In genomic region chr17:18191071-18191667, GRCh38 we compare ENCODE assay signal across 10 cellular contexts. TPM values are rescaled to one million over a fixed set of nuclear protein-coding genes. Genes with fewer than 3 reads are reported as not detected.
DNase-seq lines count a peak whose midpoint lies in the region; ATAC-seq and TF ChIP-seq lines count a peak whose summit lies in the region.
"Had no signal": no experiment of that assay in that cellular context is flagged by ENCODE, and none has a peak within 500 bp of the region (broad histone marks: within the 10 kb centered on the region; RNA-seq: fewer than 3 reads in every experiment).

No MANE protein-coding gene starts in this region.

- 17% methylated on average over 5 of the region's 5 CpGs for WGBS in liver
- WGBS in stomach, 5 donors = 7 to 22% (median 17%) methylated on average over 5 of the region's 5 CpGs

- H3K9me3 ChIP-seq in liver (ENCODE audit: control insufficient read depth in 4 of 4, low read length in 3 of 4) (no peaks in the 10 kb centered on the region), stomach (no peaks in the 10 kb centered on the region)

- peak overlapping the region; percentile 59 to 77 for H3K27ac ChIP-seq in liver (ENCODE audit: low read depth in 1 of 2, low read length in 2 of 2)
- peak overlapping the region; percentile 69 to 99 (median 82) for H3K27ac ChIP-seq in stomach

- TF ChIP-seq CTCF in LNCaP clone FGC (IDR thresholded peaks at IDR 0.05; ENCODE audit: control insufficient read depth, extremely low read depth, insufficient read depth) = no peak
- TF ChIP-seq CTCF in choroid plexus epithelial cell (conservative IDR thresholded peaks at IDR 0.05; ENCODE audit: low read depth, low read length) = no peak
- TF ChIP-seq CTCF in liver (IDR thresholded peaks at IDR 0.05; ENCODE audit: low read depth, low read length, missing input control) = no peak
- no peak for TF ChIP-seq CTCF in stomach (IDR thresholded peaks at IDR 0.05)

- TF ChIP-seq POLR2A in stomach (IDR thresholded peaks at IDR 0.05) = no peak

- TF ChIP-seq RAD21 in liver (IDR thresholded peaks at IDR 0.05) = no peak

- no peaks in the 10 kb centered on the region for H3K27me3 ChIP-seq in liver (ENCODE audit: control insufficient read depth in 4 of 4, insufficient read depth in 4 of 4, low read length in 3 of 4)
- H3K27me3 ChIP-seq in stomach = no peaks in the 10 kb centered on the region

- H3K4me1 ChIP-seq in liver (ENCODE audit: control insufficient read depth in 4 of 4, insufficient read depth in 4 of 4, low read length in 3 of 4) (peaks cover 31 to 57% (median 50%) of the 10 kb centered on the region in 4 donors), stomach (peaks cover 60 to 96% (median 82%) of the 10 kb centered on the region in 4 donors)

- no peak for TF ChIP-seq EP300 in stomach (IDR thresholded peaks at IDR 0.05)

- H3K4me3 ChIP-seq in LNCaP clone FGC (ENCODE audit: low read depth, low read length) = peak overlapping the region; percentile 14; the same call in 1 of the 2 replicates
- no peak overlapping the region for H3K4me3 ChIP-seq in choroid plexus epithelial cell (ENCODE audit: low read depth, low read length)
- no peak overlapping the region for H3K4me3 ChIP-seq in liver (ENCODE audit: low read depth in 1 of 3, low read length in 3 of 3)
- peak overlapping the region in 1 of 4 donors; percentile 32 for H3K4me3 ChIP-seq in stomach

- no peak for ATAC-seq in HG02981 (IDR thresholded peaks at IDR 0.05; ENCODE audit: unreplicated experiment)
- ATAC-seq in GM18858 (IDR thresholded peaks at IDR 0.05; ENCODE audit: unreplicated experiment) = no peak

- H3K36me3 ChIP-seq in liver (ENCODE audit: control insufficient read depth in 4 of 4, insufficient read depth in 3 of 4, low read depth in 1 of 4, low read length in 3 of 4) (peaks cover 0 to 20% (median 15%) of the 10 kb centered on the region in 4 donors), stomach (peaks cover 20 to 51% (median 38%) of the 10 kb centered on the region in 4 donors)

- H3K9ac ChIP-seq in liver (ENCODE audit: low read depth in 1 of 2, low read length in 2 of 2) = no peak overlapping the region

- DNase-seq in LNCaP clone FGC (ENCODE audit: low read depth) (peak; percentile 94), choroid plexus epithelial cell (ENCODE audit: low read depth) (peak; percentile 33), stomach (peak; percentile 91), GDM1 (lab: John Stamatoyannopoulos, UW) (no peak)
- no peak for DNase-seq in activated T-cell treated with anti-CD3 and anti-CD28 coated beads, Interleukin-2, amount 50 U/mL, for 48 hours
- DNase-seq: naive B cell, NCI-H1436 treated with DMSO at 0.1 percent for 48 hours had no signal

- intact Hi-C loops in stomach (cut with DNase I; ENCODE audit: low total_unique reads) = no loop called here

TF ChIP-seq in liver, 16 proteins besides CTCF, POLR2A, EP300 and RAD21:
- TF ChIP-seq, protein P1, sequence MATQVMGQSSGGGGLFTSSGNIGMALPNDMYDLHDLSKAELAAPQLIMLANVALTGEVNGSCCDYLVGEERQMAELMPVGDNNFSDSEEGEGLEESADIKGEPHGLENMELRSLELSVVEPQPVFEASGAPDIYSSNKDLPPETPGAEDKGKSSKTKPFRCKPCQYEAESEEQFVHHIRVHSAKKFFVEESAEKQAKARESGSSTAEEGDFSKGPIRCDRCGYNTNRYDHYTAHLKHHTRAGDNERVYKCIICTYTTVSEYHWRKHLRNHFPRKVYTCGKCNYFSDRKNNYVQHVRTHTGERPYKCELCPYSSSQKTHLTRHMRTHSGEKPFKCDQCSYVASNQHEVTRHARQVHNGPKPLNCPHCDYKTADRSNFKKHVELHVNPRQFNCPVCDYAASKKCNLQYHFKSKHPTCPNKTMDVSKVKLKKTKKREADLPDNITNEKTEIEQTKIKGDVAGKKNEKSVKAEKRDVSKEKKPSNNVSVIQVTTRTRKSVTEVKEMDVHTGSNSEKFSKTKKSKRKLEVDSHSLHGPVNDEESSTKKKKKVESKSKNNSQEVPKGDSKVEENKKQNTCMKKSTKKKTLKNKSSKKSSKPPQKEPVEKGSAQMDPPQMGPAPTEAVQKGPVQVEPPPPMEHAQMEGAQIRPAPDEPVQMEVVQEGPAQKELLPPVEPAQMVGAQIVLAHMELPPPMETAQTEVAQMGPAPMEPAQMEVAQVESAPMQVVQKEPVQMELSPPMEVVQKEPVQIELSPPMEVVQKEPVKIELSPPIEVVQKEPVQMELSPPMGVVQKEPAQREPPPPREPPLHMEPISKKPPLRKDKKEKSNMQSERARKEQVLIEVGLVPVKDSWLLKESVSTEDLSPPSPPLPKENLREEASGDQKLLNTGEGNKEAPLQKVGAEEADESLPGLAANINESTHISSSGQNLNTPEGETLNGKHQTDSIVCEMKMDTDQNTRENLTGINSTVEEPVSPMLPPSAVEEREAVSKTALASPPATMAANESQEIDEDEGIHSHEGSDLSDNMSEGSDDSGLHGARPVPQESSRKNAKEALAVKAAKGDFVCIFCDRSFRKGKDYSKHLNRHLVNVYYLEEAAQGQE (IDR thresholded peaks at IDR 0.05) = no peak
- TF ChIP-seq NR2F2 (IDR thresholded peaks at IDR 0.05) (peak; percentile 63), HNF4A (conservative IDR thresholded peaks at IDR 0.05) (peak; percentile 50 to 73), YY1 (IDR thresholded peaks at IDR 0.05) (no peak), HNF4G (IDR thresholded peaks at IDR 0.05) (peak; percentile 39), RXRA (IDR thresholded peaks at IDR 0.05) (peak; percentile 12 to 20)
TF ChIP-seq in liver: peak in this region for 4.

RNA-seq across cellular contexts. Expression of gene ALKBH5, which starts 7.5 kb away (rescaled TPM):
- 10 to 100 TPM; 62.1 to 67.8 TPM for total RNA-seq in liver
- 10 to 100 TPM; 30.5 to 30.6 TPM for polyA plus RNA-seq in liver
- total RNA-seq in stomach = 10 to 100 TPM; 38.8 to 66.7 (median 58.9) TPM
- 10 to 100 TPM; 32.8 to 41.1 (median 36.7) TPM for polyA plus RNA-seq in stomach

RNA-seq across cellular contexts. Expression of gene LLGL1, which starts 34.3 kb away (rescaled TPM):
- total RNA-seq in liver (10 to 100 TPM in 1 of 2 donors, 1 to 10 TPM in 1; 3.4 to 12.0 TPM), stomach (10 to 100 TPM in 4 of 5 donors, 1 to 10 TPM in 1; 5.8 to 19.7 (median 10.5) TPM)
- polyA plus RNA-seq in liver (1 to 10 TPM in 1 of 2 donors, under 1 TPM in 1; 0.39 to 2.2 TPM), stomach (1 to 10 TPM; 5.2 to 9.0 (median 5.5) TPM)

Comparison
In these comparisons a context has a peak if more than half of its experiments do, and no peak if none do; other contexts are left out.
1. DNase-seq: peak in LNCaP clone FGC (single experiment), choroid plexus epithelial cell (single experiment) and stomach (single experiment); none in activated T-cell treated with anti-CD3 and anti-CD28 coated beads, Interleukin-2, amount 50 U/mL, for 48 hours (0 of 2) and GDM1 (single experiment).